Comparison of ENCODE assay signal across 13 cellular contexts in genomic region chr17:62790554-62790953, GRCh38. TPM values are rescaled to one million over a fixed set of nuclear protein-coding genes. Genes with fewer than 3 reads are reported as not detected.
DNase-seq lines count a peak whose midpoint lies in the region; ATAC-seq, FAIRE-seq and TF ChIP-seq lines count a peak whose summit lies in the region.
"Had no signal": no experiment of that assay in that cellular context is flagged by ENCODE, and none has a peak within 500 bp of the region (broad histone marks: within the 10 kb centered on the region; RNA-seq: fewer than 3 reads in every experiment).

No MANE protein-coding gene starts in this region.

- H3K4me3 ChIP-seq in WI38 (ENCODE audit: low read depth, low read length) (peak overlapping the region; percentile 14), right lobe of liver (no peak overlapping the region)

- H3K36me3 ChIP-seq in right lobe of liver: no peaks in the 10 kb centered on the region

- no peaks in the 10 kb centered on the region for H3K9me3 Mint-ChIP-seq in endothelial cell (ENCODE audit: unreplicated experiment)
- H3K9me3 Mint-ChIP-seq: CD8-positive, alpha-beta T cell had no signal

- intact Hi-C loops in right lobe of liver (cut with DNase I): no loop called here

- H3K27me3 ChIP-seq in right lobe of liver: no peaks in the 10 kb centered on the region

- no peak overlapping the region for H3K27ac ChIP-seq in right lobe of liver

- no peaks in the 10 kb centered on the region for H3K9me3 ChIP-seq in right lobe of liver

- DNase-seq in AG20443 (ENCODE audit: low spot score) (peak; percentile 71), HT1080 (ENCODE audit: low read depth) (peak; percentile 58), iris pigment epithelial cell (ENCODE audit: low read depth) (peak; percentile 91), GM10266 (ENCODE audit: extremely low spot score) (no peak), endothelial cell (ENCODE audit: low spot score) (no peak), right lobe of liver (no peak), GM19239 (ENCODE audit: insufficient read length, low spot score) (no peak)
- DNase-seq: CD8-positive, alpha-beta T cell; central memory CD4-positive, alpha-beta T cell; glutamatergic neuron; NCI-H1436 had no signal

- no peaks in the 10 kb centered on the region for H3K36me3 Mint-ChIP-seq in endothelial cell (ENCODE audit: low read depth, unreplicated experiment)
- H3K36me3 Mint-ChIP-seq: CD8-positive, alpha-beta T cell had no signal

- 43% methylated on average over 7 of the region's 7 CpGs for whole genome bisulfite sequencing in right lobe of liver (ENCODE audit: insufficient coverage, low coverage, low lambda C conversion rate, missing lambda C conversion rate)

- no peak overlapping the region for H3K27ac Mint-ChIP-seq in endothelial cell (ENCODE audit: unreplicated experiment)
- H3K27ac Mint-ChIP-seq: CD8-positive, alpha-beta T cell had no signal

- TF ChIP-seq CTCF in WI38 (IDR thresholded peaks at IDR 0.05; ENCODE audit: low read depth, low read length): no peak
- TF ChIP-seq CTCF in GM10266 (IDR thresholded peaks at IDR 0.05; ENCODE audit: control insufficient read depth, insufficient read depth, low read depth, missing control alignments): no peak
- no peak for TF ChIP-seq CTCF in endothelial cell (IDR thresholded peaks at IDR 0.05; ENCODE audit: unreplicated experiment)
- TF ChIP-seq CTCF in right lobe of liver (IDR thresholded peaks at IDR 0.05): no peak

- H3K4me1 Mint-ChIP-seq in endothelial cell (ENCODE audit: unreplicated experiment): peaks cover 7% of the 10 kb centered on the region

- H3K4me1 ChIP-seq in right lobe of liver: no peaks in the 10 kb centered on the region

- no peak for ATAC-seq in right lobe of liver
- ATAC-seq: CD8-positive, alpha-beta T cell had no signal

- no peak overlapping the region for H3K4me3 Mint-ChIP-seq in endothelial cell (ENCODE audit: unreplicated experiment)
- H3K4me3 Mint-ChIP-seq: CD8-positive, alpha-beta T cell had no signal

- no peak for FAIRE-seq in GM19239 (lab: Jason Lieb, UNC)

- no peak for TF ChIP-seq POLR2A in right lobe of liver (IDR thresholded peaks at IDR 0.05)

- no peaks in the 10 kb centered on the region for H3K27me3 Mint-ChIP-seq in endothelial cell (ENCODE audit: unreplicated experiment)

RNA-seq across cellular contexts. Expression of gene MARCHF10, which starts 17.6 kb away (rescaled TPM):
- 0.16 TPM in 1 of 2 replicates, not detected in the other for total RNA-seq in HT1080 (2014; rRNA removed; shearing (Covaris generic))
- polyA plus RNA-seq in HT1080 (2015; cell fraction: cytosol; rRNA removed): not detected in 2 replicates
- polyA plus RNA-seq in HT1080 (2015; cell fraction: nucleus; rRNA removed): not detected in 2 replicates
- total RNA-seq in endothelial cell (ENCODE audit: unreplicated experiment) (not detected), right lobe of liver (not detected)
- total RNA-seq: CD8-positive, alpha-beta T cell; posterior vena cava had no signal

Comparison
In these comparisons a context has a peak if more than half of its experiments do, and no peak if none do; other contexts are left out.
1. DNase-seq: peak in AG20443 (single experiment), HT1080 (single experiment) and iris pigment epithelial cell (single experiment); none in GM10266 (single experiment), endothelial cell (single experiment), right lobe of liver (0 of 3) and GM19239 (single experiment).